22 cellular contexts compared by ENCODE assay signal in the genomic region with DNA sequence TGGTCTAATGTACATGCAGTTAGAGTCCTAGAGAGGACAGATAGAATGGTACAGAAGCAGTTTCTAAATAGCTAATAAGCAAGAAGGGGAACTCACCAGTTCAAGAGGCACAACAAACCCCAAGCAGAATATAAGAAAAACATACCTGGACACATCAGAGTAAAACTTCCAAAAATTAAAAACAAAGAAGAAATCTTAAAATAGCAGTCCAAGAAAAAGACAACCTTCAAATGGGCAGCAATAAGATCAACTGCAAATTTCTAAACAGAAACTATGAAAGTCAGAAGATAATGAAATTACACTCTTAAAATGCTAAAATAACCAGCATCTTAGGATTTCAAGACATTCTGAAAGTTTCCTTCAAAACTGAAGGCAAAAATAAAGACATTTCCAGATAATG.
"Had no signal": no experiment of that assay in that cellular context is flagged by ENCODE, and none has a peak within 500 bp of the region (broad histone marks: within the 10 kb centered on the region; RNA-seq: fewer than 3 reads in every experiment).

No MANE protein-coding gene starts in this region.

- H3K27ac Mint-ChIP-seq: activated CD4-positive, alpha-beta memory T cell treated with anti-CD3 and anti-CD28 coated beads for 36 hours; activated naive CD8-positive, alpha-beta T cell treated with anti-CD3 and anti-CD28 coated beads, Interleukin-2, amount 50 U/mL, for 24 hours; endodermal cell; nephron; stimulated activated effector memory CD8-positive, alpha-beta T cell treated with anti-CD3 and anti-CD28 coated beads, Interleukin-12 subunit alpha, Interleukin-12 subunit beta, amount 100 ng/mL, for 72 hours had no signal

- H3K36me3 ChIP-seq: esophagus squamous epithelium, gastrocnemius medialis, left ventricle myocardium inferior, transverse colon had no signal

- H3K9me3 Mint-ChIP-seq: activated naive CD8-positive, alpha-beta T cell treated with anti-CD3 and anti-CD28 coated beads, Interleukin-2, amount 50 U/mL, for 24 hours; stimulated activated effector memory CD8-positive, alpha-beta T cell treated with anti-CD3 and anti-CD28 coated beads, Interleukin-12 subunit alpha, Interleukin-12 subunit beta, amount 100 ng/mL, for 72 hours had no signal

- H3K4me3 ChIP-seq: esophagus squamous epithelium, gastrocnemius medialis, left ventricle myocardium inferior, skin epidermis, transverse colon had no signal

- H3K36me3 Mint-ChIP-seq: stimulated activated effector memory CD8-positive, alpha-beta T cell treated with anti-CD3 and anti-CD28 coated beads, Interleukin-12 subunit alpha, Interleukin-12 subunit beta, amount 100 ng/mL, for 72 hours had no signal

- H2AFZ ChIP-seq: parathyroid adenoma had no signal

- H3K27ac ChIP-seq: esophagus squamous epithelium, gastrocnemius medialis, left ventricle myocardium inferior, parathyroid adenoma, skin epidermis, transverse colon had no signal

- FAIRE-seq: urothelium cell line had no signal

- ATAC-seq: activated naive CD8-positive, alpha-beta T cell treated with anti-CD3 and anti-CD28 coated beads, Interleukin-2, amount 50 U/mL, for 24 hours; gastrocnemius medialis; right cardiac atrium; stimulated activated effector memory CD8-positive, alpha-beta T cell treated with anti-CD3 and anti-CD28 coated beads, Interleukin-12 subunit alpha, Interleukin-12 subunit beta, amount 100 ng/mL, for 72 hours had no signal

- H3K27me3 ChIP-seq: esophagus squamous epithelium, gastrocnemius medialis, transverse colon had no signal

- H3K27me3 Mint-ChIP-seq: activated naive CD8-positive, alpha-beta T cell treated with anti-CD3 and anti-CD28 coated beads, Interleukin-2, amount 50 U/mL, for 24 hours had no signal

- H3K9ac ChIP-seq: parathyroid adenoma had no signal

- H3K9me3 ChIP-seq: esophagus squamous epithelium, gastrocnemius medialis, transverse colon had no signal

- H3K4me3 Mint-ChIP-seq: activated CD4-positive, alpha-beta memory T cell treated with anti-CD3 and anti-CD28 coated beads for 36 hours; activated naive CD8-positive, alpha-beta T cell treated with anti-CD3 and anti-CD28 coated beads, Interleukin-2, amount 50 U/mL, for 24 hours; endodermal cell; nephron; stimulated activated effector memory CD8-positive, alpha-beta T cell treated with anti-CD3 and anti-CD28 coated beads, Interleukin-12 subunit alpha, Interleukin-12 subunit beta, amount 100 ng/mL, for 72 hours had no signal

- DNase-seq: activated CD4-positive, alpha-beta memory T cell treated with anti-CD3 and anti-CD28 coated beads for 36 hours; activated CD4-positive, alpha-beta T cell treated with anti-CD3 and anti-CD28 coated beads for 48 hours; activated effector memory CD4-positive, alpha-beta T cell treated with anti-CD3 and anti-CD28 coated beads, Interleukin-2, amount 50 U/mL, for 16 hours; activated naive CD4-positive, alpha-beta T cell treated with anti-CD3 and anti-CD28 coated beads, Interleukin-2, amount 50 U/mL, for 16 hours; activated naive CD8-positive, alpha-beta T cell treated with anti-CD3 and anti-CD28 coated beads, Interleukin-2, amount 50 U/mL, for 24 hours; cerebellar nuclear complex; cortex of kidney; endodermal cell; esophagus squamous epithelium; gastrocnemius medialis; hypothalamus; left ventricle myocardium inferior; mammary epithelial cell; midbrain; right cardiac atrium; stimulated activated CD4-positive, alpha-beta T cell treated with anti-CD3 and anti-CD28 coated beads, Interleukin-1b, Interleukin-23, amount 100 ng/mL, for 48 hours; transverse colon had no signal

- H3K4me1 ChIP-seq: gastrocnemius medialis, parathyroid adenoma had no signal
